20 cellular contexts compared by ENCODE assay signal in the genomic region with DNA sequence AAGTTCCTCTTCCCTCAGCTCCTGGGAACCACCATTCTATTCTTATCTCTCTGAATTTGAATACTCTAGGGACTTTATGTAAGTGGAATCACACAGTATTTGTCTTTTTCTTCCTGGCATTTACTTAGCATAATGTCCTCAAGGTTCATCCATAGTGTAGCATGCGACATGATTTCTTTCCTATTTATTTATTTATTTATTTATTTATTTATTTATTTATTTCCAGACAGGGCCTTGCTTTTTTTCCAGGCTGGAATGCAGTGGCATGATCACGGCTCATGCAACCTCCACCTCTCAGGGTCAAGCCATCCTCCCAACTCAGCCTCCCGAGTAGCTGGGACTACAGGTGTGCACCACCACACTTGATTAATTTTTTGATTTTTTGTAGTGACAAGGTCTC.
"Had no signal": no experiment of that assay in that cellular context is flagged by ENCODE, and none has a peak within 500 bp of the region (broad histone marks: within the 10 kb centered on the region; RNA-seq: fewer than 3 reads in every experiment).

No MANE protein-coding gene starts in this region.

- FAIRE-seq: endometrium, small intestine had no signal

- DNase-seq: central memory CD4-positive, alpha-beta T cell; cortex of kidney; effector memory CD4-positive, alpha-beta T cell; hippocampal formation; left colon; left ventricle myocardium superior; mesendoderm; naive thymus-derived CD8-positive, alpha-beta T cell; nucleus accumbens; right cardiac atrium; small intestine; stimulated activated CD4-positive, alpha-beta T cell treated with anti-CD3 and anti-CD28 coated beads, Interleukin-2, amount 100 ng/mL, for 48 hours; stimulated activated naive CD4-positive, alpha-beta T cell treated with Interleukin-2 at 50 U/mL for 16 hours; tibial artery had no signal

- H3K4me3 ChIP-seq: gastroesophageal sphincter, lung, ovary, tibial artery had no signal

- ATAC-seq: gastroesophageal sphincter; left colon; left ventricle myocardium superior; naive thymus-derived CD8-positive, alpha-beta T cell had no signal

- H3K36me3 ChIP-seq: gastroesophageal sphincter, ovary, tibial artery had no signal

- H3K36me3 Mint-ChIP-seq: naive thymus-derived CD8-positive, alpha-beta T cell had no signal

- H3K4me3 Mint-ChIP-seq: naive thymus-derived CD8-positive, alpha-beta T cell; neural crest cell had no signal

- H3K27me3 ChIP-seq: gastroesophageal sphincter, ovary, tibial artery had no signal

- H3K9me3 Mint-ChIP-seq: naive thymus-derived CD8-positive, alpha-beta T cell had no signal

- H3K9me3 ChIP-seq: gastroesophageal sphincter, ovary, tibial artery had no signal

- H3K27ac ChIP-seq: gastroesophageal sphincter, ovary, tibial artery had no signal

- H3K27ac Mint-ChIP-seq: naive thymus-derived CD8-positive, alpha-beta T cell; progenitor cell of endocrine pancreas had no signal
